8 cellular contexts compared by ENCODE assay signal in genomic region chr11:289706-290620, GRCh38. TPM values are rescaled to one million over a fixed set of nuclear protein-coding genes. Genes with fewer than 3 reads are reported as not detected.
DNase-seq lines count a peak whose midpoint lies in the region; ATAC-seq and TF ChIP-seq lines count a peak whose summit lies in the region.

No MANE protein-coding gene starts in this region.

- H3K4me2 ChIP-seq in DOHH2 (ENCODE audit: low read length) = peak overlapping the region; percentile 71

- peak in 6 of 34 experiments; percentile 9 to 52 (median 43) for DNase-seq in T-cell
- no peak for DNase-seq in fibroblast of villous mesenchyme (ENCODE audit: low read depth)
- DNase-seq in NCI-H774 (lab: John Stamatoyannopoulos, UW) = no peak

- no peaks in the 10 kb centered on the region for H3K27me3 Mint-ChIP-seq in T-cell

- H3K9me3 ChIP-seq in DOHH2 (ENCODE audit: control insufficient read depth, insufficient read depth, low read length) = no peaks in the 10 kb centered on the region

- TF ChIP-seq CTCF in DOHH2 (IDR thresholded peaks at IDR 0.05; ENCODE audit: low read depth, low read length, poor library complexity, severe bottlenecking) (no peak), fibroblast of villous mesenchyme (IDR thresholded peaks at IDR 0.05; ENCODE audit: insufficient read depth, low read depth, low read length) (no peak)

- peak in 3 of 4 experiments; percentile 15 to 25 (median 15) for ATAC-seq in T-cell (replicated peaks in 1 of 4)
- ATAC-seq in GM21529 (IDR thresholded peaks at IDR 0.05; ENCODE audit: unreplicated experiment) = no peak
- no peak for ATAC-seq in HG03354 (IDR thresholded peaks at IDR 0.05; ENCODE audit: poor library complexity, severe bottlenecking, unreplicated experiment)
- no peak for ATAC-seq in GM19467 (IDR thresholded peaks at IDR 0.05; ENCODE audit: unreplicated experiment)

- no peaks in the 10 kb centered on the region for H3F3A ChIP-seq in DOHH2 (ENCODE audit: control insufficient read depth, insufficient read depth)

- H3K9ac ChIP-seq in rectal smooth muscle tissue (ENCODE audit: low read length) = no peak overlapping the region

- no peaks in the 10 kb centered on the region for H4K20me1 ChIP-seq in DOHH2 (ENCODE audit: control insufficient read depth, insufficient read depth, low read depth, low read length)

- no peak overlapping the region for H3K27ac ChIP-seq in DOHH2 (ENCODE audit: low read depth, low read length)
- no peak overlapping the region for H3K27ac ChIP-seq in rectal smooth muscle tissue (ENCODE audit: low read depth, low read length)

- H3K9me2 ChIP-seq in DOHH2 (replicated peaks; ENCODE audit: control insufficient read depth, low read length) = no peaks in the 10 kb centered on the region

- peaks cover 31% of the 10 kb centered on the region for H3K4me1 ChIP-seq in DOHH2 (ENCODE audit: control insufficient read depth, low read length)
- H3K4me1 ChIP-seq in rectal smooth muscle tissue (ENCODE audit: control insufficient read depth, insufficient read depth, low read length) = no peaks in the 10 kb centered on the region

- CTCF ChIA-PET in T-cell (lab: Charles Lee) = interaction anchor here (0.5 to 3.9 kb wide), 3 partner anchors 11 to 117 kb away, joined by 3 to 17 read pairs (median 4); no protein-coding TSS in a partner anchor

- POLR2A ChIA-PET in T-cell (lab: Charles Lee) = interaction anchor here in 1 of 2 donors (0.5 kb wide), 1 partner anchor 18 kb away, joined by 5 read pairs; the partner anchor contains the start of gene IFITM2

- peaks cover 2% of the 10 kb centered on the region for H3K36me3 Mint-ChIP-seq in T-cell

- H3K4me1 Mint-ChIP-seq in T-cell = peaks cover 27 to 48% (median 33%) of the 10 kb centered on the region in 3 donors

- peak overlapping the region; percentile 83 to 84 for H3K27ac Mint-ChIP-seq in T-cell

- H3K36me3 ChIP-seq in DOHH2 (ENCODE audit: control insufficient read depth, low read length) (no peaks in the 10 kb centered on the region), rectal smooth muscle tissue (ENCODE audit: control insufficient read depth, insufficient read depth, low read length) (no peaks in the 10 kb centered on the region)

- H3K79me2 ChIP-seq in DOHH2 (ENCODE audit: control insufficient read depth, low read length) = no peaks in the 10 kb centered on the region

- H3K27me3 ChIP-seq in DOHH2 (ENCODE audit: control insufficient read depth, low read length) (peaks cover 20% of the 10 kb centered on the region), rectal smooth muscle tissue (ENCODE audit: control insufficient read depth, insufficient read depth, low read length) (peaks cover 18% of the 10 kb centered on the region)

- peak overlapping the region; percentile 66 for H3K4me3 ChIP-seq in DOHH2 (ENCODE audit: low read length)
- peak overlapping the region; percentile 63 for H3K4me3 ChIP-seq in fibroblast of villous mesenchyme (ENCODE audit: low read depth, low read length)
- peak overlapping the region; percentile 24 for H3K4me3 ChIP-seq in rectal smooth muscle tissue (ENCODE audit: low read length)

- H3K4me3 Mint-ChIP-seq in T-cell = peak overlapping the region; percentile 68 to 86 (median 77)

- no peaks in the 10 kb centered on the region for H3K9me3 Mint-ChIP-seq in T-cell

RNA-seq across cellular contexts. Expression of gene PGGHG, which starts 1.0 kb away (rescaled TPM):
- total RNA-seq in T-cell (100 to 1,000 TPM; 252 to 818 (median 459) TPM), fibroblast of villous mesenchyme (7.8 and 10.6 TPM in 2 replicates)

RNA-seq across cellular contexts. Expression of gene IFITM5, which starts 9.4 kb away (rescaled TPM):
- total RNA-seq in T-cell (not detected), fibroblast of villous mesenchyme (not detected in 2 replicates)

RNA-seq across cellular contexts. Expression of gene NLRP6, which starts 11.8 kb away (rescaled TPM):
- total RNA-seq in T-cell (10 to 100 TPM in 3 of 5 donors, 1 to 10 TPM in 2; 6.7 to 27.7 (median 20.9) TPM), fibroblast of villous mesenchyme (not detected in 2 replicates)

RNA-seq across cellular contexts. Expression of gene IFITM2, which starts 17.7 kb away (rescaled TPM):
- 100 to 1,000 TPM; 276 to 654 (median 359) TPM for total RNA-seq in T-cell
- total RNA-seq in fibroblast of villous mesenchyme = 38.4 and 107 TPM in 2 replicates

RNA-seq across cellular contexts. Expression of gene IFITM1, which starts 23.9 kb away (rescaled TPM):
- total RNA-seq in T-cell = 100 to 1,000 TPM; 201 to 427 (median 243) TPM
- total RNA-seq in fibroblast of villous mesenchyme = 76.4 and 117 TPM in 2 replicates

Comparison
In these comparisons a context has a peak if more than half of its experiments do, and no peak if none do; other contexts are left out.
1. ATAC-seq: peak in T-cell (3 of 4); none in GM21529 (single experiment), HG03354 (single experiment) and GM19467 (single experiment).
2. RNA of gene PGGHG, which starts 1.0 kb away (total RNA-seq): 252 to 818 TPM in T-cell; 7.8 to 10.6 TPM in fibroblast of villous mesenchyme; every median in the first group is over 10 times any median in the second.
3. Peak in every context shown above with its lines, with median percentiles within 50 percentile points of each other: H3K4me3 ChIP-seq.